ENCODE assay signal across 2 cellular contexts in genomic region chr1:204507317-204508105, GRCh38.
TF ChIP-seq lines count a peak whose summit lies in the region.

No MANE protein-coding gene starts in this region.

TF ChIP-seq in SK-N-SH treated with all-trans-retinoic acid at 6 μM for 48 hours, 23 proteins besides CTCF, POLR2A, EP300 and RAD21:
- 0 out of 2 replicates have a peak, but pooled peaks have one; percentile 15 for TF ChIP-seq POU6F1 (CRISPR knock-in tag; IDR thresholded peaks at IDR 0.05; ENCODE audit: borderline replicate concordance, low read depth)
- no peak for TF ChIP-seq ZNF70 (CRISPR knock-in tag; IDR thresholded peaks at IDR 0.05)

TF ChIP-seq in H1, 55 proteins besides CTCF, POLR2A, EP300 and RAD21:
- peak; percentile 36; the same call in 1 of the 2 replicates for TF ChIP-seq SIX5 (IDR thresholded peaks at IDR 0.05; ENCODE audit: low read depth, low read length)
- TF ChIP-seq ZNF274 (IDR thresholded peaks at IDR 0.05; ENCODE audit: borderline replicate concordance, extremely low read depth, low read length), result no peak
- TF ChIP-seq CEBPB (IDR thresholded peaks at IDR 0.05; ENCODE audit: low read depth, low read length), result no peak
- no peak for TF ChIP-seq USF2 (IDR thresholded peaks at IDR 0.05; ENCODE audit: low read length)
- peak; percentile 78 for TF ChIP-seq CHD1 (IDR thresholded peaks at IDR 0.05; ENCODE audit: low read depth, low read length)
- 0 out of 2 replicates have a peak, but pooled peaks have one; percentile 48 for TF ChIP-seq PHF8 (conservative IDR thresholded peaks at IDR 0.05; ENCODE audit: low read depth, low read length)
- TF ChIP-seq MAX (IDR thresholded peaks at IDR 0.05), result no peak
- TF ChIP-seq SAP30 (IDR thresholded peaks at IDR 0.05; ENCODE audit: insufficient read depth, insufficient replicate concordance, low read length), result peak; percentile 1
- TF ChIP-seq SIN3A (conservative IDR thresholded peaks at IDR 0.05 in 1 of 2, IDR thresholded peaks at IDR 0.05 in 1 of 2; ENCODE audit: low read depth in 1 of 2, low read length in 2 of 2), result 0 out of 4 replicates have a peak, but pooled peaks of 1 of the 2 experiments have one; percentile 19
- no peak for TF ChIP-seq CHD2 (IDR thresholded peaks at IDR 0.05; ENCODE audit: low read length)
- TF ChIP-seq HDAC2 (IDR thresholded peaks at IDR 0.05; ENCODE audit: borderline replicate concordance in 1 of 2, low read depth in 2 of 2, low read length in 2 of 2), result no peak
- TF ChIP-seq NANOG (IDR thresholded peaks at IDR 0.05; ENCODE audit: insufficient read depth, low read depth, low read length, poor library complexity, severe bottlenecking), result no peak
- no peak for TF ChIP-seq CTBP2 (IDR thresholded peaks at IDR 0.05; ENCODE audit: borderline replicate concordance, insufficient read depth, insufficient read length, low read length)
- no peak for TF ChIP-seq EZH2 (IDR thresholded peaks at IDR 0.05; ENCODE audit: low read depth, low read length, severe bottlenecking)
- no peak for TF ChIP-seq TAF7 (optimal IDR thresholded peaks at IDR 0.05; ENCODE audit: borderline replicate concordance, low read depth, low read length)
- no peak for TF ChIP-seq ATF2 (IDR thresholded peaks at IDR 0.05; ENCODE audit: low read length)
- no peak for TF ChIP-seq NRF1 (IDR thresholded peaks at IDR 0.05; ENCODE audit: low read depth, low read length)
- TF ChIP-seq ATF3 (IDR thresholded peaks at IDR 0.05; ENCODE audit: insufficient read depth, low read depth, low read length), result no peak
- no peak for TF ChIP-seq JUN (IDR thresholded peaks at IDR 0.05; ENCODE audit: low read depth, low read length)
- no peak for TF ChIP-seq POU5F1 (IDR thresholded peaks at IDR 0.05; ENCODE audit: low read depth, low read length)
- no peak for TF ChIP-seq CHD7 (IDR thresholded peaks at IDR 0.05; ENCODE audit: insufficient replicate concordance, low read length)
- no peak for TF ChIP-seq RNF2 (IDR thresholded peaks at IDR 0.05; ENCODE audit: borderline replicate concordance, low read depth, low read length, missing control alignments, poor library complexity, severe bottlenecking)
- TF ChIP-seq MAFK (IDR thresholded peaks at IDR 0.05; ENCODE audit: low read depth, low read length), result no peak
- TF ChIP-seq CBX5 (IDR thresholded peaks at IDR 0.05; ENCODE audit: low read depth, low read length), result no peak
- TF ChIP-seq RBBP5 (IDR thresholded peaks at IDR 0.05; ENCODE audit: borderline replicate concordance, low read depth, low read length), result no peak
- TF ChIP-seq JUND (IDR thresholded peaks at IDR 0.05; ENCODE audit: low read length), result peak; percentile 91
- no peak for TF ChIP-seq SP4 (IDR thresholded peaks at IDR 0.05; ENCODE audit: low read length)
- no peak for TF ChIP-seq KDM4A (IDR thresholded peaks at IDR 0.05; ENCODE audit: low read depth, low read length, severe bottlenecking)
- TF ChIP-seq BRCA1 (IDR thresholded peaks at IDR 0.05; ENCODE audit: low read depth, low read length), result no peak
- TF ChIP-seq TBP (IDR thresholded peaks at IDR 0.05; ENCODE audit: low read depth, low read length), result peak; percentile 78
- no peak for TF ChIP-seq EGR1 (IDR thresholded peaks at IDR 0.05; ENCODE audit: borderline replicate concordance, low read depth, low read length)
- TF ChIP-seq SP1 (IDR thresholded peaks at IDR 0.05; ENCODE audit: low read depth, low read length), result no peak
- no peak for TF ChIP-seq FOSL1 (IDR thresholded peaks at IDR 0.05; ENCODE audit: insufficient read depth, low read depth, low read length)
- no peak for TF ChIP-seq E2F6 (IDR thresholded peaks at IDR 0.05)
- TF ChIP-seq TCF12 (IDR thresholded peaks at IDR 0.05; ENCODE audit: low read depth, low read length), result no peak
- no peak for TF ChIP-seq RXRA (IDR thresholded peaks at IDR 0.05; ENCODE audit: insufficient read depth, low read depth, low read length)
- no peak for TF ChIP-seq SUZ12 (IDR thresholded peaks at IDR 0.05; ENCODE audit: low read length)
- no peak for TF ChIP-seq SP2 (IDR thresholded peaks at IDR 0.05; ENCODE audit: low read length)
- no peak for TF ChIP-seq SRF (IDR thresholded peaks at IDR 0.05; ENCODE audit: low read depth, low read length)
- no peak for TF ChIP-seq GABPA (IDR thresholded peaks at IDR 0.05; ENCODE audit: borderline replicate concordance, insufficient read depth, low read length)
- TF ChIP-seq POLR2AphosphoS5 (IDR thresholded peaks at IDR 0.05; ENCODE audit: low read depth, low read length), result peak; percentile 64; the same call in 1 of the 2 replicates
- TF ChIP-seq TAF1 (IDR thresholded peaks at IDR 0.05; ENCODE audit: low read depth, low read length), result peak; percentile 84
- TF ChIP-seq YY1 (IDR thresholded peaks at IDR 0.05; ENCODE audit: low read depth, low read length), result peak; percentile 35; the same call in 1 of the 2 replicates
- TF ChIP-seq CBX8 (IDR thresholded peaks at IDR 0.05; ENCODE audit: borderline replicate concordance, low read depth, low read length), result no peak
- no peak for TF ChIP-seq HDAC6 (IDR thresholded peaks at IDR 0.05; ENCODE audit: low read depth, low read length)
- no peak for TF ChIP-seq KDM1A (IDR thresholded peaks at IDR 0.05; ENCODE audit: borderline replicate concordance, low read length)
- no peak for TF ChIP-seq TEAD4 (IDR thresholded peaks at IDR 0.05; ENCODE audit: low read depth, low read length)
- no peak for TF ChIP-seq BCL11A (IDR thresholded peaks at IDR 0.05; ENCODE audit: low read depth in 2 of 2, low read length in 2 of 2)
- peak; percentile 81 for TF ChIP-seq ASH2L (IDR thresholded peaks at IDR 0.05; ENCODE audit: low read length)
- TF ChIP-seq BACH1 (IDR thresholded peaks at IDR 0.05; ENCODE audit: low read length), result no peak
- no peak for TF ChIP-seq CREB1 (IDR thresholded peaks at IDR 0.05)
- 0 out of 2 replicates have a peak, but pooled peaks have one; percentile 4 for TF ChIP-seq KDM5A (IDR thresholded peaks at IDR 0.05; ENCODE audit: low read length)
- no peak for TF ChIP-seq GTF2F1 (IDR thresholded peaks at IDR 0.05; ENCODE audit: borderline replicate concordance, low read depth, low read length)
- no peak for TF ChIP-seq RFX5 (IDR thresholded peaks at IDR 0.05; ENCODE audit: borderline replicate concordance, low read depth, low read length)
- TF ChIP-seq SIRT6 (IDR thresholded peaks at IDR 0.05; ENCODE audit: low read length), result no peak
